In the genomic region with DNA sequence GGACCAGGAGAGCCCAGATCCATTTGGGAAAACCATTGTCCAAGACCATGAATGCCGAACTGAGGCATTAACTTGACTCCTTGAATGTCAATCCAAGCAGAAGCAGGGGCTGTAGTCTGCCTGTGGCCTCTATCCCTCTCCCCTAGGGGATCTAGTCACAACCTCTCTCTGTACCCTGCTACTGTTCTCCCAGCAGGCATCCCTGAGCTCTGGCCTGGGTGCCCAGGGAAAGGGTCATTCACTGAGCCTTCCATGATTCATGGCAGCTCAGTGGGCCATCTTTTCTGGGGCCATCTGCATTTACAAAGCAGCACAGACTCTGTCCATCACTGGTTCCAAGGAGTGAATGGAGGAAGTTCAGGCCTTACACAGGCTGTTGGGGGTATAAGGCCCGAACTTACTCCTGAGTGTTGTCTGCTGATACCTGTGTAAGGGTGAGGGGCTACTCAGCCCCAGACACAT, we compare ENCODE assay signal across 1 cellular context.
TF ChIP-seq lines count a peak whose summit lies in the region.

No MANE protein-coding gene starts in this region.

TF ChIP-seq in SK-N-SH treated with all-trans-retinoic acid at 6 μM for 48 hours, 23 proteins besides CTCF, POLR2A, EP300 and RAD21 (continued from another document):
- TF ChIP-seq ZNF565 (CRISPR knock-in tag; conservative IDR thresholded peaks at IDR 0.05; ENCODE audit: low read depth) (no peak), GLIS3 (CRISPR knock-in tag; IDR thresholded peaks at IDR 0.05) (peak; percentile 48; the same call in 1 of the 2 replicates), OSR1 (CRISPR knock-in tag; IDR thresholded peaks at IDR 0.05) (no peak), SNAI2 (CRISPR knock-in tag; IDR thresholded peaks at IDR 0.05) (peak; percentile 98)
- TF ChIP-seq, protein P1, sequence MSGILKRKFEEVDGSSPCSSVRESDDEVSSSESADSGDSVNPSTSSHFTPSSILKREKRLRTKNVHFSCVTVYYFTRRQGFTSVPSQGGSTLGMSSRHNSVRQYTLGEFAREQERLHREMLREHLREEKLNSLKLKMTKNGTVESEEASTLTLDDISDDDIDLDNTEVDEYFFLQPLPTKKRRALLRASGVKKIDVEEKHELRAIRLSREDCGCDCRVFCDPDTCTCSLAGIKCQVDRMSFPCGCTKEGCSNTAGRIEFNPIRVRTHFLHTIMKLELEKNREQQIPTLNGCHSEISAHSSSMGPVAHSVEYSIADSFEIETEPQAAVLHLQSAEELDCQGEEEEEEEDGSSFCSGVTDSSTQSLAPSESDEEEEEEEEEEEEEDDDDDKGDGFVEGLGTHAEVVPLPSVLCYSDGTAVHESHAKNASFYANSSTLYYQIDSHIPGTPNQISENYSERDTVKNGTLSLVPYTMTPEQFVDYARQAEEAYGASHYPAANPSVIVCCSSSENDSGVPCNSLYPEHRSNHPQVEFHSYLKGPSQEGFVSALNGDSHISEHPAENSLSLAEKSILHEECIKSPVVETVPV (CRISPR knock-in tag; IDR thresholded peaks at IDR 0.05), result 0 out of 2 replicates have a peak, but pooled peaks have one; percentile 0
